Comparison of ENCODE assay signal across 9 cellular contexts in the genomic region with DNA sequence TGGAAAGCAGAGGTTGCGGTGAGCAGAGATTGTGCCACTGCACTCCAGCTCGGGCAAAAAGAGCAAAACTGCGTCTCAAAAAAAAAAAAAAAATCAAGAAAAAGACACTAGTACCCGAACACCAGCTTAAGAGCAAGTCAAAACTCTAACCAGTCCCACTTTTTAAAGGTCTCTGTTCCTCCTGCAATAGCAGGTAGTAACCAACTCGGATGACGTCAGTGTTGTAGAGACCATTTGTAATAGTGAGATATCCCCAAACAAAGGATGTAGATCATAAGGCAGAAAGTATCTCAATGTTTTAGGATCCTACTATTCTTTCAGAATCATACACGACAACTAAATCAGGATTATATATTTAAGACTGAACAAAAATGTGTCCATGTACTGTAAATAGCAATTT. TPM values are rescaled to one million over a fixed set of nuclear protein-coding genes. Genes with fewer than 3 reads are reported as not detected.
DNase-seq lines count a peak whose midpoint lies in the region; ATAC-seq and TF ChIP-seq lines count a peak whose summit lies in the region.
"Had no signal": no experiment of that assay in that cellular context is flagged by ENCODE, and none has a peak within 500 bp of the region (broad histone marks: within the 10 kb centered on the region; RNA-seq: fewer than 3 reads in every experiment).

No MANE protein-coding gene starts in this region.

- CTCF ChIA-PET in AG04450 (lab: Charles Lee): interaction anchor here (0.7 to 2.6 kb wide), 3 partner anchors 16 to 38 kb away, joined by 3 to 15 read pairs (median 5); no protein-coding TSS in a partner anchor

- H3K4me1 ChIP-seq in GM23338 (ENCODE audit: insufficient read depth): peaks cover 27% of the 10 kb centered on the region
- peaks cover 22% of the 10 kb centered on the region for H3K4me1 ChIP-seq in RWPE2 (ENCODE audit: insufficient read depth, poor library complexity, severe bottlenecking)
- peaks cover 19 to 21% of the 10 kb centered on the region in 2 donors for H3K4me1 ChIP-seq in gastrocnemius medialis

- TF ChIP-seq CTCF in AG04450 (IDR thresholded peaks at IDR 0.05; ENCODE audit: low read depth, low read length) (no peak), GM23338 (conservative IDR thresholded peaks at IDR 0.05; ENCODE audit: low read depth in 2 of 2) (no peak), RWPE2 (IDR thresholded peaks at IDR 0.05; ENCODE audit: poor library complexity, severe bottlenecking) (no peak), fibroblast of pulmonary artery (IDR thresholded peaks at IDR 0.05; ENCODE audit: low read length, missing control alignments) (no peak), gastrocnemius medialis (IDR thresholded peaks at IDR 0.05 in 4 of 5, conservative IDR thresholded peaks at IDR 0.05 in 1 of 5) (no peak)

- no peak overlapping the region for H2AFZ ChIP-seq in GM23338

- POLR2A ChIA-PET in AG04450 (lab: Yijun Ruan, JAX): interaction anchor here (0.6 to 0.7 kb wide), 3 partner anchors 12 to 928 kb away, joined by 4 to 5 read pairs (median 5); no protein-coding TSS in a partner anchor

- in situ Hi-C loops in gastrocnemius medialis (cut with MboI; ENCODE audit: low sequenced_read_pairs in 4 of 4): no loop called here

- H3K36me3 Mint-ChIP-seq in GM23338 (ENCODE audit: low read depth): peaks cover 48% of the 10 kb centered on the region

- DNase-seq in AG04450 (ENCODE audit: low read depth, low spot score) (no peak), GM23338 (ENCODE audit: low spot score) (peak; percentile 35), RWPE2 (ENCODE audit: low spot score) (no peak), fibroblast of pulmonary artery (ENCODE audit: low read depth) (peak; percentile 9), gastrocnemius medialis (no peak)
- no peak for DNase-seq in stimulated activated CD4-positive, alpha-beta T cell treated with anti-CD3 and anti-CD28 coated beads, Interleukin-4, amount 100 ng/mL, for 1 hour
- DNase-seq in effector CD4-positive, alpha-beta T cell: no peak

- H3F3A ChIP-seq in GM23338 (replicated peaks; ENCODE audit: low read depth): peaks cover 33% of the 10 kb centered on the region

- H4K20me1 ChIP-seq in GM23338 (replicated peaks; ENCODE audit: insufficient read depth): peaks cover 54% of the 10 kb centered on the region

- H3K9me3 ChIP-seq in AG04450 (ENCODE audit: control insufficient read depth, insufficient read depth, low read length): no peaks in the 10 kb centered on the region; the same call in 1 of the 2 replicates
- H3K9me3 ChIP-seq in RWPE2 (ENCODE audit: severe bottlenecking): no peaks in the 10 kb centered on the region
- H3K9me3 ChIP-seq in gastrocnemius medialis: no peaks in the 10 kb centered on the region
- H3K9me3 ChIP-seq: esophagus muscularis mucosa had no signal

- H3K79me2 ChIP-seq in GM23338 (replicated peaks; ENCODE audit: insufficient read depth): peaks cover 73% of the 10 kb centered on the region

- H3K4me1 Mint-ChIP-seq in GM23338: peaks cover 29% of the 10 kb centered on the region

- TF ChIP-seq POLR2A in gastrocnemius medialis (IDR thresholded peaks at IDR 0.05): no peak

- H3K9me2 ChIP-seq in GM23338 (ENCODE audit: insufficient read depth): no peaks in the 10 kb centered on the region

- H3K27ac ChIP-seq in AG04450 (ENCODE audit: low read depth, low read length) (no peak overlapping the region), GM23338 (ENCODE audit: low read depth) (0 out of 2 replicates have a peak overlapping the region, but pooled peaks have one; percentile 33), RWPE2 (ENCODE audit: poor library complexity, severe bottlenecking) (peak overlapping the region; percentile 88), gastrocnemius medialis (no peak overlapping the region)
- H3K27ac ChIP-seq: esophagus muscularis mucosa had no signal

- H3K9me3 Mint-ChIP-seq in GM23338: peaks cover 2% of the 10 kb centered on the region; the same call in 1 of the 3 replicates

- H3K27me3 ChIP-seq in AG04450 (ENCODE audit: control insufficient read depth, insufficient read depth, low read length): no peaks in the 10 kb centered on the region
- no peaks in the 10 kb centered on the region for H3K27me3 ChIP-seq in GM23338 (ENCODE audit: insufficient read depth)
- no peaks in the 10 kb centered on the region for H3K27me3 ChIP-seq in RWPE2 (ENCODE audit: insufficient read depth, poor library complexity, severe bottlenecking)
- H3K27me3 ChIP-seq in gastrocnemius medialis: no peaks in the 10 kb centered on the region
- H3K27me3 ChIP-seq: esophagus muscularis mucosa had no signal

- no peak for ATAC-seq in GM23338
- ATAC-seq in RWPE2 (ENCODE audit: low read depth): no peak
- no peak for ATAC-seq in gastrocnemius medialis
- ATAC-seq in HG02981 (IDR thresholded peaks at IDR 0.05; ENCODE audit: unreplicated experiment): no peak

- intact Hi-C loops in gastrocnemius medialis (cut with DNase I; ENCODE audit: low total_unique reads): no loop called here

- H3K4me3 Mint-ChIP-seq in GM23338: peak overlapping the region; percentile 93

- H3K27ac Mint-ChIP-seq in GM23338: peak overlapping the region; percentile 75

- peak overlapping the region; percentile 79 for H3K4me2 ChIP-seq in GM23338

- H3K4me3 ChIP-seq in AG04450 (ENCODE audit: low read depth, low read length): peak overlapping the region; percentile 94
- peak overlapping the region; percentile 63 for H3K4me3 ChIP-seq in GM23338
- peak overlapping the region; percentile 92 for H3K4me3 ChIP-seq in RWPE2 (ENCODE audit: severe bottlenecking)
- peak overlapping the region; percentile 86 for H3K4me3 ChIP-seq in fibroblast of pulmonary artery (replicated peaks; ENCODE audit: low read depth, low read length)
- no peak overlapping the region for H3K4me3 ChIP-seq in gastrocnemius medialis
- H3K4me3 ChIP-seq: esophagus muscularis mucosa had no signal

- H3K27me3 Mint-ChIP-seq in GM23338 (ENCODE audit: insufficient read depth, low read depth, poor library complexity): peaks cover 19% of the 10 kb centered on the region

- H3K36me3 ChIP-seq in GM23338 (ENCODE audit: insufficient read depth) (peaks cover 22% of the 10 kb centered on the region), RWPE2 (ENCODE audit: low read depth) (peaks cover 48% of the 10 kb centered on the region), gastrocnemius medialis (peaks cover 0 to 17% of the 10 kb centered on the region in 2 donors)

TF ChIP-seq in GM23338, 12 proteins besides CTCF, POLR2A, EP300 and RAD21 (continues in another document):
- no peak for TF ChIP-seq ETS1 (IDR thresholded peaks at IDR 0.05)

RNA-seq across cellular contexts. Expression of gene JPT1, which starts 2.4 kb away (rescaled TPM):
- polyA plus RNA-seq in AG04450 (2011; rRNA removed): 89.8 and 97.0 TPM in 2 replicates
- 31.8 and 53.5 TPM in 2 replicates for polyA minus RNA-seq in AG04450 (2011; rRNA and poly(A)+ RNA removed)
- total RNA-seq in GM23338 (2014; rRNA removed; shearing (Covaris generic)): 249 and 278 TPM in 2 replicates
- polyA plus RNA-seq in GM23338 (2016; fragmentation: Nextera tagmentation; extraction: Ambion mirVana): 903 and 929 TPM in 2 replicates
- total RNA-seq in gastrocnemius medialis: 100 to 1,000 TPM in 1 of 4 donors, 10 to 100 TPM in 3; 35.5 to 113 (median 71.8) TPM

RNA-seq across cellular contexts. Expression of gene NT5C, which starts 20.4 kb away (rescaled TPM):
- polyA plus RNA-seq in AG04450 (2011; rRNA removed) (22.6 and 27.9 TPM in 2 replicates), GM23338 (2016; fragmentation: Nextera tagmentation; extraction: Ambion mirVana) (120 and 134 TPM in 2 replicates)
- polyA minus RNA-seq in AG04450 (2011; rRNA and poly(A)+ RNA removed): 8.6 and 11.0 TPM in 2 replicates
- 91.7 and 122 TPM in 2 replicates for total RNA-seq in GM23338 (2014; rRNA removed; shearing (Covaris generic))
- total RNA-seq in gastrocnemius medialis: 100 to 1,000 TPM in 1 of 4 donors, 10 to 100 TPM in 3; 62.8 to 111 (median 68.0) TPM

RNA-seq across cellular contexts. Expression of gene SUMO2, which starts 30.9 kb away (rescaled TPM):
- polyA plus RNA-seq in AG04450 (2011; rRNA removed) (356 and 439 TPM in 2 replicates), GM23338 (2016; fragmentation: Nextera tagmentation; extraction: Ambion mirVana) (784 and 890 TPM in 2 replicates)
- polyA minus RNA-seq in AG04450 (2011; rRNA and poly(A)+ RNA removed): 186 and 230 TPM in 2 replicates
- 133 and 139 TPM in 2 replicates for total RNA-seq in GM23338 (2014; rRNA removed; shearing (Covaris generic))
- total RNA-seq in gastrocnemius medialis: 10 to 100 TPM; 36.7 to 45.1 (median 43.3) TPM

RNA-seq across cellular contexts. Expression of gene ARMC7, which starts 42.1 kb away (rescaled TPM):
- polyA plus RNA-seq in AG04450 (2011; rRNA removed): 5.6 and 6.5 TPM in 2 replicates
- polyA minus RNA-seq in AG04450 (2011; rRNA and poly(A)+ RNA removed): 8.0 and 9.7 TPM in 2 replicates
- 4.5 and 5.6 TPM in 2 replicates for total RNA-seq in GM23338 (2014; rRNA removed; shearing (Covaris generic))
- 6.3 and 8.4 TPM in 2 replicates for polyA plus RNA-seq in GM23338 (2016; fragmentation: Nextera tagmentation; extraction: Ambion mirVana)
- total RNA-seq in gastrocnemius medialis: 1 to 10 TPM; 2.0 to 4.4 (median 3.0) TPM

RNA-seq across cellular contexts. Expression of gene NUP85, which starts 53.6 kb away (rescaled TPM):
- 31.5 and 33.3 TPM in 2 replicates for polyA plus RNA-seq in AG04450 (2011; rRNA removed)
- 37.1 and 37.8 TPM in 2 replicates for polyA minus RNA-seq in AG04450 (2011; rRNA and poly(A)+ RNA removed)
- 57.2 and 59.4 TPM in 2 replicates for total RNA-seq in GM23338 (2014; rRNA removed; shearing (Covaris generic))
- polyA plus RNA-seq in GM23338 (2016; fragmentation: Nextera tagmentation; extraction: Ambion mirVana): 114 and 116 TPM in 2 replicates
- 10 to 100 TPM in 3 of 4 donors, 1 to 10 TPM in 1; 9.4 to 27.7 (median 13.6) TPM for total RNA-seq in gastrocnemius medialis

Comparison
In these comparisons a context has a peak if more than half of its experiments do, and no peak if none do; other contexts are left out.
1. DNase-seq: peak in GM23338 (single experiment) and fibroblast of pulmonary artery (single experiment); none in AG04450 (single experiment), RWPE2 (single experiment), gastrocnemius medialis (0 of 2), stimulated activated CD4-positive, alpha-beta T cell treated with anti-CD3 and anti-CD28 coated beads, Interleukin-4, amount 100 ng/mL, for 1 hour (single experiment) and effector CD4-positive, alpha-beta T cell (single experiment).
2. H3K27ac ChIP-seq: peak in GM23338 (single experiment) and RWPE2 (single experiment); none in AG04450 (single experiment) and gastrocnemius medialis (0 of 4).
3. H3K4me3 ChIP-seq: peak in AG04450 (single experiment), GM23338 (single experiment), RWPE2 (single experiment) and fibroblast of pulmonary artery (single experiment); none in gastrocnemius medialis (0 of 4).